In genomic region chr1:38929054-38929453, GRCh38 we compare ENCODE assay signal across 20 cellular contexts. TPM values are rescaled to one million over a fixed set of nuclear protein-coding genes. Genes with fewer than 3 reads are reported as not detected.
DNase-seq lines count a peak whose midpoint lies in the region; ATAC-seq, FAIRE-seq and TF ChIP-seq lines count a peak whose summit lies in the region.
"Had no signal": no experiment of that assay in that cellular context is flagged by ENCODE, and none has a peak within 500 bp of the region (broad histone marks: within the 10 kb centered on the region; RNA-seq: fewer than 3 reads in every experiment).

No MANE protein-coding gene starts in this region.

- peak overlapping the region in 5 of 10 donors; percentile 27 to 62 (median 57) for H3K27ac ChIP-seq in heart right ventricle
- H3K27ac ChIP-seq in skeletal muscle tissue (ENCODE audit: low read depth, low read length): peak overlapping the region; percentile 12
- H3K27ac ChIP-seq: PC-9 had no signal

- H3K27me3 ChIP-seq in heart right ventricle (no peaks in the 10 kb centered on the region), iPS-15b (ENCODE audit: control insufficient read depth, insufficient read depth, low read length) (no peaks in the 10 kb centered on the region), skeletal muscle tissue (ENCODE audit: control insufficient read depth in 3 of 3, insufficient read depth in 3 of 3, low read length in 3 of 3) (no peaks in the 10 kb centered on the region)
- H3K27me3 ChIP-seq: BE2C had no signal

- TF ChIP-seq CTCF in heart right ventricle (IDR thresholded peaks at IDR 0.05) (no peak), brain (conservative IDR thresholded peaks at IDR 0.05) (no peak)

- H3K9ac ChIP-seq in iPS-15b (ENCODE audit: low read depth, low read length) (peak overlapping the region; percentile 47), skeletal muscle tissue (ENCODE audit: low read depth in 1 of 3, low read length in 3 of 3) (no peak overlapping the region)

- no peaks in the 10 kb centered on the region for H3K36me3 Mint-ChIP-seq in brain
- H3K36me3 Mint-ChIP-seq: CD8-positive, alpha-beta T cell had no signal

- H3K4me3 Mint-ChIP-seq in brain: no peak overlapping the region
- H3K4me3 Mint-ChIP-seq: CD8-positive, alpha-beta T cell had no signal

- H3K4me1 Mint-ChIP-seq in brain: peaks cover 30% of the 10 kb centered on the region

- H3K9me3 Mint-ChIP-seq in brain: no peaks in the 10 kb centered on the region
- H3K9me3 Mint-ChIP-seq: CD8-positive, alpha-beta T cell had no signal

- no peaks in the 10 kb centered on the region for H3K27me3 Mint-ChIP-seq in brain

- H3K27ac Mint-ChIP-seq in brain: peak overlapping the region in 4 of 5 experiments; percentile 67 to 92 (median 84)
- H3K27ac Mint-ChIP-seq: CD8-positive, alpha-beta T cell had no signal

- ATAC-seq in heart right ventricle: peak in 7 of 8 donors; percentile 55 to 94 (median 67)
- ATAC-seq in Right ventricle myocardium inferior: no peak
- ATAC-seq: CD8-positive, alpha-beta T cell; HCT116 had no signal

- intact Hi-C loops in heart right ventricle (cut with DNase I) (no loop called here), Right ventricle myocardium inferior (cut with DNase I) (no loop called here)

- H3K9me3 ChIP-seq in heart right ventricle (no peaks in the 10 kb centered on the region), iPS-15b (ENCODE audit: control insufficient read depth, insufficient read depth, low read length) (no peaks in the 10 kb centered on the region), skeletal muscle tissue (ENCODE audit: control insufficient read depth in 3 of 3, low read length in 3 of 3) (no peaks in the 10 kb centered on the region)
- H3K9me3 ChIP-seq: BE2C had no signal

- no peak for FAIRE-seq in RCC 7860 (lab: Jason Lieb, UNC)
- FAIRE-seq: A204.1, GM12878 had no signal

- H3K36me3 ChIP-seq in heart right ventricle: no peaks in the 10 kb centered on the region
- H3K36me3 ChIP-seq in iPS-15b (ENCODE audit: control insufficient read depth, insufficient read depth, low read length): no peaks in the 10 kb centered on the region
- H3K36me3 ChIP-seq in skeletal muscle tissue (ENCODE audit: control insufficient read depth in 3 of 3, insufficient read depth in 3 of 3, low read length in 3 of 3): no peaks in the 10 kb centered on the region
- H3K36me3 ChIP-seq: BE2C had no signal

- DNase-seq in heart right ventricle (peak; percentile 11 to 58), Right ventricle myocardium inferior (ENCODE audit: missing footprints) (no peak), NCI-H1092 (lab: John Stamatoyannopoulos, UW) (no peak), CD1c-positive myeloid dendritic cell (ENCODE audit: extremely low spot score) (no peak), RCC 7860 (ENCODE audit: low spot score) (no peak)
- DNase-seq: BE2C; Calu3; CD8-positive, alpha-beta T cell; DMS53; EL; NCI-H187; NCI-H524 treated with DMSO at 0.1 percent for 48 hours; PC-9 had no signal

- WGBS in heart right ventricle, 2 donors: 62 to 72% methylated on average over 8 of the region's 8 CpGs

- H3K4me1 ChIP-seq in heart right ventricle (no peaks in the 10 kb centered on the region), iPS-15b (ENCODE audit: control insufficient read depth, insufficient read depth, low read length) (peaks cover 3% of the 10 kb centered on the region), skeletal muscle tissue (ENCODE audit: control insufficient read depth in 3 of 3, insufficient read depth in 3 of 3, low read length in 3 of 3) (no peaks in the 10 kb centered on the region)
- H3K4me1 ChIP-seq: BE2C had no signal

- H3K4me3 ChIP-seq in heart right ventricle (no peak overlapping the region), iPS-15b (ENCODE audit: low read depth, low read length) (no peak overlapping the region), skeletal muscle tissue (ENCODE audit: low read length in 3 of 3) (no peak overlapping the region)
- H3K4me3 ChIP-seq: GM12878, PC-9 had no signal

RNA-seq across cellular contexts. Expression of gene RHBDL2, which starts 12.6 kb away (rescaled TPM):
- total RNA-seq in heart right ventricle (under 1 TPM in 2 of 10 donors, not detected in 8; 0.11 to 0.37 TPM), Right ventricle myocardium inferior (0.14 TPM), skeletal muscle tissue (0.52 TPM)
- polyA plus RNA-seq in heart right ventricle (under 1 TPM; 0.30 to 0.51 TPM), brain (ENCODE audit: insufficient read depth, low read depth, low replicate concordance) (2.6 TPM)
- total RNA-seq: CD8-positive, alpha-beta T cell; GM12878; SK-MEL-5 had no signal

RNA-seq across cellular contexts. Expression of gene GJA9, which starts 47.7 kb away (rescaled TPM):
- total RNA-seq in heart right ventricle: not detected
- polyA plus RNA-seq in heart right ventricle: not detected
- total RNA-seq in Right ventricle myocardium inferior: not detected
- not detected for polyA plus RNA-seq in brain (ENCODE audit: insufficient read depth, low read depth, low replicate concordance)
- total RNA-seq in skeletal muscle tissue: not detected
- total RNA-seq: Calu3; CD8-positive, alpha-beta T cell; GM12878; SK-MEL-5 had no signal

RNA-seq across cellular contexts. Expression of gene MYCBP, which starts 55.9 kb away (rescaled TPM):
- total RNA-seq in heart right ventricle: 10 to 100 TPM in 2 of 10 donors, 1 to 10 TPM in 8; 5.4 to 22.8 (median 8.2) TPM
- polyA plus RNA-seq in heart right ventricle: 1 to 10 TPM; 3.9 to 8.8 TPM
- total RNA-seq in Right ventricle myocardium inferior: 16.8 TPM
- 8.2 TPM for polyA plus RNA-seq in brain (ENCODE audit: insufficient read depth, low read depth, low replicate concordance)
- 10.4 TPM for total RNA-seq in skeletal muscle tissue

Comparison
In these comparisons a context has a peak if more than half of its experiments do, and no peak if none do; other contexts are left out.
1. DNase-seq: peak in heart right ventricle (2 of 2); none in Right ventricle myocardium inferior (single experiment), NCI-H1092 (single experiment), CD1c-positive myeloid dendritic cell (single experiment) and RCC 7860 (single experiment).